Comparison of ENCODE assay signal across 2 cellular contexts in the genomic region with DNA sequence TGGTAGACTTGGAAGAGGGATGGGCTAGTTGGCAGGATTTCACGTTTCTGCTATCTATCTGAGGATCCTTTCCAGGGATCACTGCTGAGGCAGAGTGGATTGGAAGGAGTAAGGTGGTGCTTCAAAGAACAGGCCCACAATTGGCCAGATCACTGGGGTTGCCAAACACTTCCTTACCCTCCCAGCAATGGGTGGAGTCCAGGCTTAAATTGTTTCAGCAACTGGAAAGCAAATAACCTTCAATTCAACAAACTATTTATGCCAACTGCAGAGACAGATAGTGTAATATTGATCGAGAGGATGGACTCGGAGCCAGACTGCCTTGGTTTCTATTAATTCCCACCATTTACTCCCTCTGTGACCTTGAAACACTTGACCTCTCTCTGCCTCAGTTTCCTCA.
TF ChIP-seq lines count a peak whose summit lies in the region.

No MANE protein-coding gene starts in this region.

TF ChIP-seq in A549, 52 proteins besides CTCF, POLR2A, EP300 and RAD21 (continued from another document):
- no peak for TF ChIP-seq ATOH8 (CRISPR knock-in tag; IDR thresholded peaks at IDR 0.05; ENCODE audit: low read depth)

TF ChIP-seq in HEK293, 187 proteins besides CTCF, POLR2A, EP300 and RAD21 (continued from another document):
- no peak for TF ChIP-seq ZNF398 (tag by site-specific recombination; IDR thresholded peaks at IDR 0.05)
- TF ChIP-seq ZNF501 (tag by site-specific recombination; IDR thresholded peaks at IDR 0.05): no peak
- TF ChIP-seq ZNF664 (tag by site-specific recombination; IDR thresholded peaks at IDR 0.05): no peak
- no peak for TF ChIP-seq ZFP3 (tag by site-specific recombination; IDR thresholded peaks at IDR 0.05; ENCODE audit: low read depth)
- TF ChIP-seq SP3 (tag by site-specific recombination; IDR thresholded peaks at IDR 0.05): 0 out of 2 replicates have a peak, but pooled peaks have one; percentile 12
- no peak for TF ChIP-seq ZNF214 (tag by site-specific recombination; IDR thresholded peaks at IDR 0.05; ENCODE audit: borderline replicate concordance)
